8 cellular contexts compared by ENCODE assay signal in the genomic region with DNA sequence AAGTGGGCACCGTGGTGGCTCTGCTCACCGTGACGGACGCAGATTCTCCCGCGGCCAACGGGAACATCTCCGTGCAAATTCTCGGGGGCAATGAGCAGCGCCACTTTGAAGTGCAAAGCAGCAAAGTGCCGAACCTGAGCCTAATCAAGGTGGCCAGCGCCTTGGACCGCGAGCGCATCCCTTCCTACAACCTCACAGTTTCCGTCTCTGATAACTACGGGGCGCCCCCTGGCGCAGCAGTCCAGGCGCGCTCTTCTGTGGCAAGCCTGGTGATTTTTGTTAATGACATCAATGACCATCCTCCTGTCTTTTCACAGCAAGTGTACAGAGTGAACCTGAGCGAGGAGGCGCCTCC. TPM values are rescaled to one million over a fixed set of nuclear protein-coding genes. Genes with fewer than 3 reads are reported as not detected.
DNase-seq lines count a peak whose midpoint lies in the region; ATAC-seq and TF ChIP-seq lines count a peak whose summit lies in the region.

No MANE protein-coding gene starts in this region.

- H3K23ac ChIP-seq in mesendoderm (ENCODE audit: low read length): no peak overlapping the region

- H3K4me1 ChIP-seq in mesendoderm (ENCODE audit: control insufficient read depth, low read depth, low read length): peaks cover 4% of the 10 kb centered on the region

- no peaks in the 10 kb centered on the region for H3K27me3 ChIP-seq in mesendoderm (ENCODE audit: insufficient read depth, low read length, poor library complexity)

- peak overlapping the region; percentile 96 for H3K4me2 ChIP-seq in mesendoderm (ENCODE audit: low read length)

- H3K9me3 Mint-ChIP-seq in type B pancreatic cell: peaks cover 8% of the 10 kb centered on the region

- DNase-seq in AG20443 (ENCODE audit: low spot score): peak; percentile 55
- no peak for DNase-seq in LNCaP clone FGC (ENCODE audit: low read depth)
- DNase-seq in ecto neural progenitor cell (ENCODE audit: low spot score): peak; percentile 70
- DNase-seq in mesendoderm: peak; percentile 71
- no peak for DNase-seq in type B pancreatic cell (ENCODE audit: extremely low spot score, unreplicated experiment)
- no peak for DNase-seq in HuH-7.5 (ENCODE audit: low spot score)
- no peak for DNase-seq in AML-193 (lab: John Stamatoyannopoulos, UW)

- peak overlapping the region; percentile 63 for H3K9ac ChIP-seq in mesendoderm (ENCODE audit: low read length)

- no peak overlapping the region for H4K8ac ChIP-seq in mesendoderm (ENCODE audit: low read depth, low read length)

- H3K4me3 ChIP-seq in LNCaP clone FGC (ENCODE audit: low read depth, low read length) (no peak overlapping the region), mesendoderm (ENCODE audit: low read length) (peak overlapping the region; percentile 56)

- no peak overlapping the region for H3K27ac ChIP-seq in mesendoderm (ENCODE audit: low read depth, low read length)

- no peak overlapping the region for H2AK5ac ChIP-seq in mesendoderm (ENCODE audit: low read length)

- no peak overlapping the region for H2BK15ac ChIP-seq in mesendoderm (replicated peaks; ENCODE audit: low read depth)

- H3K27me3 Mint-ChIP-seq in type B pancreatic cell: peaks cover 54% of the 10 kb centered on the region

- no peak overlapping the region for H4K5ac ChIP-seq in mesendoderm (ENCODE audit: low read length)

- no peak overlapping the region for H2BK5ac ChIP-seq in mesendoderm (ENCODE audit: low read length)

- H3K79me2 ChIP-seq in mesendoderm (ENCODE audit: control insufficient read depth, insufficient read depth, low read length): no peaks in the 10 kb centered on the region

- H3K4ac ChIP-seq in mesendoderm (ENCODE audit: low read depth, low read length): no peak overlapping the region

- H3K36me3 ChIP-seq in mesendoderm (ENCODE audit: control insufficient read depth, insufficient read depth, low read length): no peaks in the 10 kb centered on the region

- ATAC-seq in GM21381 (IDR thresholded peaks at IDR 0.05; ENCODE audit: unreplicated experiment): no peak

- H2BK120ac ChIP-seq in mesendoderm (ENCODE audit: low read depth, low read length): no peak overlapping the region

- peak overlapping the region; percentile 83 for H3K56ac ChIP-seq in mesendoderm (ENCODE audit: low read length)

- H3K79me1 ChIP-seq in mesendoderm (ENCODE audit: low read length): peaks cover 2% of the 10 kb centered on the region

- peaks cover 31% of the 10 kb centered on the region for H3K36me3 Mint-ChIP-seq in type B pancreatic cell

- peak; percentile 38 for TF ChIP-seq CTCF in LNCaP clone FGC (IDR thresholded peaks at IDR 0.05; ENCODE audit: control insufficient read depth, extremely low read depth, insufficient read depth)
- TF ChIP-seq CTCF in type B pancreatic cell (conservative IDR thresholded peaks at IDR 0.05): peak; percentile 74

- H3K27ac Mint-ChIP-seq in type B pancreatic cell: no peak overlapping the region

- H3K18ac ChIP-seq in mesendoderm (ENCODE audit: low read length): no peak overlapping the region

- peaks cover 25% of the 10 kb centered on the region for H3K4me1 Mint-ChIP-seq in type B pancreatic cell (ENCODE audit: unreplicated experiment)

- peak overlapping the region; percentile 94 for H3K4me3 Mint-ChIP-seq in type B pancreatic cell

- no CpG with 5 or more reads among the region's 23 CpGs for WGBS in mesendoderm (ENCODE audit: extremely low coverage, insufficient coverage, low lambda C conversion rate)

RNA-seq across cellular contexts. Expression of a gene that starts 2.7 kb away (rescaled TPM):
- 0.84 TPM for polyA plus RNA-seq in mesendoderm (2013, experiment 1 of 2)
- polyA plus RNA-seq in mesendoderm (2013, experiment 2 of 2): 0.85 TPM
- 3.3 and 21.3 TPM in 2 replicates for total RNA-seq in type B pancreatic cell (ENCODE audit: low replicate concordance)

Comparison
In these comparisons a context has a peak if more than half of its experiments do, and no peak if none do; other contexts are left out.
1. DNase-seq: peak in AG20443 (single experiment), ecto neural progenitor cell (single experiment) and mesendoderm (single experiment); none in LNCaP clone FGC (single experiment), type B pancreatic cell (single experiment), HuH-7.5 (single experiment) and AML-193 (0 of 2).